Comparison of ENCODE assay signal across 14 cellular contexts in the genomic region with DNA sequence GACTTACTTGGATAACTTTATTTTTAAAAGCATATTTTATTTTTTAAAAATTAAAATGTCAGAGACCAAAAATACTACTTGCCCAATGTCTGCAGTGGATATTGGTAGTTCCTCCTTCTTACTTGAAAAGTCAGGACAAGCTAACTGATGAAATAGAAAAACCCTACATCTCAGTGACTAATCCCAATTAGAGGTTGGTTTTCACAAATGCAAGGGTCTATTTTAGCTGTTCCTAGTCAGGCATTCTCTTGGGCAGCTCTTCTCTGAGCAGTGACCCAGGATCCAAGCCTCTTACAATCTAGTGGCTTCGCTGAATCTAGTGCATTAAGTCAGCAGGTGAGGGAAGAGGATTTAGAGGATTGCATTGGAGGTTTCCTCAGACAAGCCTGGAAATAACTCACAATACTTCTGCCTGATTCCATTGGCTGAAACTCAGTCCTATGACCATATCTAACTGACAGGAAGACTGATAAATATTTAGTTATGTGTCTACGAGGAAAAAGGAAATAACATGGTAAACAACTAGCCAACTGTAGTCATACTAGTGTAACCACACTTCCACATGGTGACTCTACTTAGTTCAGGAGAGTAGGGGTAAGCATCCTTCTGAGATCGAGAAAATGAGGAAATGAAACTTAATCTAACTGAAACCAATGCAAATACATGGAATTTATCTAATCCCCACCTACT.
DNase-seq lines count a peak whose midpoint lies in the region; ATAC-seq and TF ChIP-seq lines count a peak whose summit lies in the region.
"Had no signal": no experiment of that assay in that cellular context is flagged by ENCODE, and none has a peak within 500 bp of the region (broad histone marks: within the 10 kb centered on the region; RNA-seq: fewer than 3 reads in every experiment).

No MANE protein-coding gene starts in this region.

- no peaks in the 10 kb centered on the region for H3K36me3 Mint-ChIP-seq in stimulated activated memory B cell treated with anti-CD40 and anti-IgM and Interleukin-4, amounts not matched to agents 10 μg/mL and 1 μg/mL and 100 μg/mL, for 72 hours

- ATAC-seq in GM19372 (IDR thresholded peaks at IDR 0.05; ENCODE audit: low read depth, unreplicated experiment) (peak; percentile 50), HG02973 (IDR thresholded peaks at IDR 0.05; ENCODE audit: unreplicated experiment) (peak; percentile 58), HG03108 (IDR thresholded peaks at IDR 0.05; ENCODE audit: unreplicated experiment) (no peak), HG03045 (IDR thresholded peaks at IDR 0.05; ENCODE audit: unreplicated experiment) (no peak)
- ATAC-seq in stimulated activated memory B cell treated with anti-CD40 and anti-IgM and Interleukin-4, amounts not matched to agents 10 μg/mL and 1 μg/mL and 100 μg/mL, for 72 hours, result peak; percentile 80
- ATAC-seq: left lobe of liver, Panc1 had no signal

- H3K27ac ChIP-seq in brain microvascular endothelial cell, result no peak overlapping the region
- H3K27ac ChIP-seq: colonic mucosa had no signal

- no peaks in the 10 kb centered on the region for H3K27me3 ChIP-seq in brain microvascular endothelial cell (replicated peaks)
- H3K27me3 ChIP-seq: colonic mucosa had no signal

- no peak overlapping the region for H3K4me3 ChIP-seq in brain microvascular endothelial cell (ENCODE audit: low read depth, low read length)
- H3K4me3 ChIP-seq: colonic mucosa had no signal

- H3K36me3 ChIP-seq in brain microvascular endothelial cell (replicated peaks), result no peaks in the 10 kb centered on the region
- H3K36me3 ChIP-seq: colonic mucosa had no signal

- TF ChIP-seq CTCF in brain microvascular endothelial cell (IDR thresholded peaks at IDR 0.05; ENCODE audit: low read depth, low read length, missing control alignments), result no peak

- peaks cover 9% of the 10 kb centered on the region for H3K4me1 Mint-ChIP-seq in stimulated activated memory B cell treated with anti-CD40 and anti-IgM and Interleukin-4, amounts not matched to agents 10 μg/mL and 1 μg/mL and 100 μg/mL, for 72 hours

- in situ Hi-C loops in brain microvascular endothelial cell (cut with HindIII; ENCODE audit: low pct_ligation_motif_present, low sequenced_read_pairs), result no loop called here

- DNase-seq in NOMO-1 treated with dmso at 0.1 percent for 144 hours (lab: John Stamatoyannopoulos, UW; ENCODE audit: unreplicated experiment) (peak; percentile 49), brain microvascular endothelial cell (no peak), NCI-H2081 treated with DMSO at 0.1 percent for 48 hours (lab: John Stamatoyannopoulos, UW) (no peak)
- DNase-seq: activated CD4-positive, CD25-positive, alpha-beta regulatory T cell treated with anti-CD3 and anti-CD28 coated beads, Interleukin-2, amount 50 U/mL, for 72 hours; colonic mucosa; NCI-H1694 treated with DMSO at 0.1 percent for 48 hours had no signal

- no peak overlapping the region for H3K27ac Mint-ChIP-seq in stimulated activated memory B cell treated with anti-CD40 and anti-IgM and Interleukin-4, amounts not matched to agents 10 μg/mL and 1 μg/mL and 100 μg/mL, for 72 hours
- H3K27ac Mint-ChIP-seq: stimulated activated naive CD8-positive, alpha-beta T cell treated with anti-CD3 and anti-CD28 coated beads, Interleukin-15, Interleukin-2, amounts not matched to agents 100 ng/mL and 50 ng/mL, for 24 hours had no signal

- no peak overlapping the region for H3K4me3 Mint-ChIP-seq in stimulated activated memory B cell treated with anti-CD40 and anti-IgM and Interleukin-4, amounts not matched to agents 10 μg/mL and 1 μg/mL and 100 μg/mL, for 72 hours
- H3K4me3 Mint-ChIP-seq: stimulated activated naive CD8-positive, alpha-beta T cell treated with anti-CD3 and anti-CD28 coated beads, Interleukin-15, Interleukin-2, amounts not matched to agents 100 ng/mL and 50 ng/mL, for 24 hours had no signal

- H3K9me3 Mint-ChIP-seq in stimulated activated memory B cell treated with anti-CD40 and anti-IgM and Interleukin-4, amounts not matched to agents 10 μg/mL and 1 μg/mL and 100 μg/mL, for 72 hours, result no peaks in the 10 kb centered on the region
- H3K9me3 Mint-ChIP-seq: stimulated activated naive CD8-positive, alpha-beta T cell treated with anti-CD3 and anti-CD28 coated beads, Interleukin-15, Interleukin-2, amounts not matched to agents 100 ng/mL and 50 ng/mL, for 24 hours had no signal

- H3K27me3 Mint-ChIP-seq in stimulated activated memory B cell treated with anti-CD40 and anti-IgM and Interleukin-4, amounts not matched to agents 10 μg/mL and 1 μg/mL and 100 μg/mL, for 72 hours, result no peaks in the 10 kb centered on the region
- H3K27me3 Mint-ChIP-seq: stimulated activated naive CD8-positive, alpha-beta T cell treated with anti-CD3 and anti-CD28 coated beads, Interleukin-15, Interleukin-2, amounts not matched to agents 100 ng/mL and 50 ng/mL, for 24 hours had no signal

Comparison
In these comparisons a context has a peak if more than half of its experiments do, and no peak if none do; other contexts are left out.
1. ATAC-seq: peak in GM19372 (single experiment), HG02973 (single experiment) and stimulated activated memory B cell treated with anti-CD40 and anti-IgM and Interleukin-4, amounts not matched to agents 10 μg/mL and 1 μg/mL and 100 μg/mL, for 72 hours (single experiment); none in HG03108 (single experiment) and HG03045 (single experiment).